Comparison of ENCODE assay signal across 11 cellular contexts in genomic region chr22:36257948-36258674, GRCh38. TPM values are rescaled to one million over a fixed set of nuclear protein-coding genes. Genes with fewer than 3 reads are reported as not detected.
DNase-seq lines count a peak whose midpoint lies in the region; ATAC-seq lines count a peak whose summit lies in the region.
"Had no signal": no experiment of that assay in that cellular context is flagged by ENCODE, and none has a peak within 500 bp of the region (broad histone marks: within the 10 kb centered on the region; RNA-seq: fewer than 3 reads in every experiment).

No MANE protein-coding gene starts in this region.

- H3K9me3 ChIP-seq in stomach smooth muscle (ENCODE audit: control insufficient read depth in 2 of 2, low read length in 2 of 2): no peaks in the 10 kb centered on the region

- peaks cover 7 to 12% of the 10 kb centered on the region in 2 donors for H3K36me3 ChIP-seq in stomach smooth muscle (ENCODE audit: control insufficient read depth in 2 of 2, insufficient read depth in 2 of 2, low read length in 2 of 2)

- H3K4me1 ChIP-seq in stomach smooth muscle (ENCODE audit: control insufficient read depth, insufficient read depth, low read length): peaks cover 38% of the 10 kb centered on the region

- peak overlapping the region; percentile 31 for H3K27ac ChIP-seq in stomach smooth muscle (ENCODE audit: low read length)

- no peaks in the 10 kb centered on the region for H3K27me3 Mint-ChIP-seq in activated T-cell treated with anti-CD3 and anti-CD28 coated beads, Interleukin-2, amount 50 U/mL, for 4 hours (ENCODE audit: low read depth)
- H3K27me3 Mint-ChIP-seq in immature natural killer cell (ENCODE audit: low read depth in 3 of 3): peaks cover 0 to 3% (median 2%) of the 10 kb centered on the region in 3 donors

- ATAC-seq in activated T-cell treated with anti-CD3 and anti-CD28 coated beads, Interleukin-2, amount 50 U/mL, for 4 hours: no peak
- ATAC-seq: HCT116 had no signal

- H3K9ac ChIP-seq in stomach smooth muscle (ENCODE audit: low read length in 2 of 2): no peak overlapping the region

- peaks cover 48% of the 10 kb centered on the region for H3K36me3 Mint-ChIP-seq in activated T-cell treated with anti-CD3 and anti-CD28 coated beads, Interleukin-2, amount 50 U/mL, for 4 hours (ENCODE audit: insufficient read depth)
- H3K36me3 Mint-ChIP-seq in immature natural killer cell: peaks cover 8 to 36% (median 16%) of the 10 kb centered on the region in 3 donors

- H3K4me3 Mint-ChIP-seq in activated T-cell treated with anti-CD3 and anti-CD28 coated beads, Interleukin-2, amount 50 U/mL, for 4 hours: peak overlapping the region; percentile 29
- peak overlapping the region; percentile 54 to 85 (median 67) for H3K4me3 Mint-ChIP-seq in immature natural killer cell

- H3K9me3 Mint-ChIP-seq in activated T-cell treated with anti-CD3 and anti-CD28 coated beads, Interleukin-2, amount 50 U/mL, for 4 hours: no peaks in the 10 kb centered on the region
- H3K9me3 Mint-ChIP-seq in immature natural killer cell: no peaks in the 10 kb centered on the region

- peaks cover 58% of the 10 kb centered on the region for H3K4me1 Mint-ChIP-seq in activated T-cell treated with anti-CD3 and anti-CD28 coated beads, Interleukin-2, amount 50 U/mL, for 4 hours (ENCODE audit: low read depth)
- peaks cover 62 to 69% of the 10 kb centered on the region in 2 donors for H3K4me1 Mint-ChIP-seq in immature natural killer cell

- H3K4me3 ChIP-seq in stomach smooth muscle (ENCODE audit: low read length in 2 of 2): peak overlapping the region in 1 of 2 donors; percentile 3

- no peaks in the 10 kb centered on the region for H3K27me3 ChIP-seq in stomach smooth muscle (ENCODE audit: control insufficient read depth in 1 of 2, insufficient read depth in 2 of 2, low read length in 2 of 2)

- no peak for DNase-seq in activated T-cell treated with anti-CD3 and anti-CD28 coated beads, Interleukin-2, amount 50 U/mL, for 4 hours
- no peak for DNase-seq in activated T-cell treated with anti-CD3 and anti-CD28 coated beads for 4 hours
- DNase-seq in activated CD8-positive, alpha-beta memory T cell treated with anti-CD3 and anti-CD28 coated beads, Interleukin-2, amount 50 U/mL, for 48 hours: peak; percentile 48
- no peak for DNase-seq in immature natural killer cell
- DNase-seq in activated CD4-positive, CD25-positive, alpha-beta regulatory T cell treated with anti-CD3 and anti-CD28 coated beads, Interleukin-2, amount 50 U/mL, for 72 hours: no peak
- no peak for DNase-seq in DMS53 treated with DMSO at 0.1 percent for 48 hours (lab: John Stamatoyannopoulos, UW; ENCODE audit: unreplicated experiment)
- no peak for DNase-seq in NCI-H187 treated with DMSO at 0.1 percent for 48 hours (lab: John Stamatoyannopoulos, UW)
- DNase-seq: hippocampal formation had no signal

- H3K27ac Mint-ChIP-seq in immature natural killer cell: peak overlapping the region; percentile 81 to 96 (median 89)

RNA-seq across cellular contexts. Expression of gene APOL1, which starts 5.2 kb away (rescaled TPM):
- 10 to 100 TPM; 39.8 to 53.1 (median 42.0) TPM for total RNA-seq in activated T-cell treated with anti-CD3 and anti-CD28 coated beads, Interleukin-2, amount 50 U/mL, for 4 hours
- 10 to 100 TPM in 2 of 3 donors, 1 to 10 TPM in 1; 8.7 to 65.8 (median 14.8) TPM for polyA plus RNA-seq in immature natural killer cell
- polyA plus RNA-seq: neural cell had no signal

RNA-seq across cellular contexts. Expression of gene APOL2, which starts 18.8 kb away (rescaled TPM):
- 100 to 1,000 TPM in 2 of 3 donors, 10 to 100 TPM in 1; 99.6 to 117 (median 106) TPM for total RNA-seq in activated T-cell treated with anti-CD3 and anti-CD28 coated beads, Interleukin-2, amount 50 U/mL, for 4 hours
- 10 to 100 TPM; 22.4 to 42.4 (median 22.9) TPM for polyA plus RNA-seq in immature natural killer cell
- polyA plus RNA-seq: neural cell had no signal

RNA-seq across cellular contexts. Expression of gene APOL4, which starts 56.5 kb away (rescaled TPM):
- total RNA-seq in activated T-cell treated with anti-CD3 and anti-CD28 coated beads, Interleukin-2, amount 50 U/mL, for 4 hours: under 1 TPM in 1 of 3 donors, not detected in 2; 0.27 TPM
- polyA plus RNA-seq in immature natural killer cell: under 1 TPM in 2 of 3 donors, not detected in 1; 0.25 to 0.27 TPM
- polyA plus RNA-seq: neural cell had no signal
